Comparison of ENCODE assay signal across 1 cellular context in the genomic region with DNA sequence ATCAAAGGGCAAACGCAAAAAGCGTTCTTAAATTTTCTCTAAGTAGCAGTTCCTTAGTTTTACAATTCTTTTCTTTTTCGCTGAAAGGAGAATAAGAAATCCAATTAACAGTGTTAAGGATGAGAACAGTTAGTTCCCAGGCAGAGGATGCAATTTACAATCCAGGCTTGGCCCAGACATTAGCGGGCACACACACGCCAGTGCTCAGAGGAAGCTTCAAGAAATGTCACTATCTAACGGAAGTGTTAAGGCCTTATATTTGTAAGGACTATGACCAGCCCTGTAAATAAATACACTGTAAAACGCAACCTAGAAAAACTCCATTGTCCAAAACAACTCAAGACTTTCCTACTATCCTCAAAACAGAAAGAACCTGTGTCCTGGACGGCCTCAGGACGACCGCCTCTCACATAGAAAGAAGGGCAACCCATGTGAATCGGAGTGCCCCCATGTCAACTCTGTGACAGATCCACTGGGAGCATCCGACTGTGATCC.
TF ChIP-seq lines count a peak whose summit lies in the region.

No MANE protein-coding gene starts in this region.

TF ChIP-seq in HepG2, 621 proteins besides CTCF, POLR2A, EP300 and RAD21 (continued from another document):
- no peak for TF ChIP-seq RBM39 (IDR thresholded peaks at IDR 0.05; ENCODE audit: low read depth, low read length, poor library complexity, severe bottlenecking)
- TF ChIP-seq, protein P1, sequence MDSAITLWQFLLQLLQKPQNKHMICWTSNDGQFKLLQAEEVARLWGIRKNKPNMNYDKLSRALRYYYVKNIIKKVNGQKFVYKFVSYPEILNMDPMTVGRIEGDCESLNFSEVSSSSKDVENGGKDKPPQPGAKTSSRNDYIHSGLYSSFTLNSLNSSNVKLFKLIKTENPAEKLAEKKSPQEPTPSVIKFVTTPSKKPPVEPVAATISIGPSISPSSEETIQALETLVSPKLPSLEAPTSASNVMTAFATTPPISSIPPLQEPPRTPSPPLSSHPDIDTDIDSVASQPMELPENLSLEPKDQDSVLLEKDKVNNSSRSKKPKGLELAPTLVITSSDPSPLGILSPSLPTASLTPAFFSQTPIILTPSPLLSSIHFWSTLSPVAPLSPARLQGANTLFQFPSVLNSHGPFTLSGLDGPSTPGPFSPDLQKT (CRISPR knock-in tag; IDR thresholded peaks at IDR 0.05; ENCODE audit: borderline replicate concordance), result no peak
- no peak for TF ChIP-seq ZNF263 (CRISPR knock-in tag; IDR thresholded peaks at IDR 0.05)
- TF ChIP-seq HMG20B (CRISPR knock-in tag; conservative IDR thresholded peaks at IDR 0.05), result no peak
- no peak for TF ChIP-seq LCORL (IDR thresholded peaks at IDR 0.05)
- no peak for TF ChIP-seq LCORL (CRISPR knock-in tag; IDR thresholded peaks at IDR 0.05)
- no peak for TF ChIP-seq TBX2 (CRISPR knock-in tag; IDR thresholded peaks at IDR 0.05; ENCODE audit: borderline replicate concordance)
- TF ChIP-seq ZNF292 (CRISPR knock-in tag; IDR thresholded peaks at IDR 0.05; ENCODE audit: borderline replicate concordance, low read depth), result peak; percentile 35; the same call in 1 of the 2 replicates
- TF ChIP-seq ZNF792 (CRISPR knock-in tag; IDR thresholded peaks at IDR 0.05), result no peak
- TF ChIP-seq ARNTL (CRISPR knock-in tag; IDR thresholded peaks at IDR 0.05), result no peak
